8 cellular contexts compared by ENCODE assay signal in genomic region chr16:5034167-5034523, GRCh38. TPM values are rescaled to one million over a fixed set of nuclear protein-coding genes. Genes with fewer than 3 reads are reported as not detected.
DNase-seq lines count a peak whose midpoint lies in the region; ATAC-seq, FAIRE-seq and TF ChIP-seq lines count a peak whose summit lies in the region.

No MANE protein-coding gene starts in this region.

- H3K27ac Mint-ChIP-seq in CD4-positive, alpha-beta memory T cell, result peak overlapping the region; percentile 88 to 96 (median 91)

- DNase-seq in CD4-positive, alpha-beta memory T cell, result no peak
- DNase-seq in PC-3 (no peak), endothelial cell of umbilical vein (ENCODE audit: low read depth, low spot score) (no peak), ovary (no peak), D341Med (ENCODE audit: low spot score) (no peak), NK-92 (lab: John Stamatoyannopoulos, UW; ENCODE audit: unreplicated experiment) (no peak)
- DNase-seq in activated CD4-positive, CD25-positive, alpha-beta regulatory T cell (lab: John Stamatoyannopoulos, UW), result no peak

- TF ChIP-seq POLR2A in endothelial cell of umbilical vein (IDR thresholded peaks at IDR 0.05; ENCODE audit: low read depth, low read length), result no peak
- no peak for TF ChIP-seq POLR2A in ovary (IDR thresholded peaks at IDR 0.05)

- CTCF ChIA-PET in CD4-positive, alpha-beta memory T cell (lab: Charles Lee; ENCODE audit: partially characterized antibody), result interaction anchor here (1.0 to 1.5 kb wide), 2 partner anchors 22 to 42 kb away, joined by 3 to 4 read pairs; no protein-coding TSS in a partner anchor
- CTCF ChIA-PET in PC-3 (lab: Charles Lee) (interaction anchor here (0.7 kb wide), 1 partner anchor 9 kb away, joined by 4 read pairs; no protein-coding TSS in a partner anchor), endothelial cell of umbilical vein (lab: Charles Lee) (interaction anchor here (1.1 to 2.0 kb wide), 3 partner anchors 9 to 50 kb away, joined by 3 to 11 read pairs (median 3); no protein-coding TSS in a partner anchor)

- H3K9me3 Mint-ChIP-seq in CD4-positive, alpha-beta memory T cell, result no peaks in the 10 kb centered on the region

- TF ChIP-seq CTCF in PC-3 (conservative IDR thresholded peaks at IDR 0.05; ENCODE audit: low read depth, low read length) (no peak), endothelial cell of umbilical vein (IDR thresholded peaks at IDR 0.05; ENCODE audit: extremely low read depth in 1 of 2, insufficient read depth in 1 of 2, low read depth in 1 of 2, low read length in 2 of 2) (no peak), ovary (IDR thresholded peaks at IDR 0.05) (no peak)

- H3K4me2 ChIP-seq in PC-3 (ENCODE audit: low read length), result peak overlapping the region; percentile 97
- H3K4me2 ChIP-seq in endothelial cell of umbilical vein (ENCODE audit: insufficient read depth, low read length), result peak overlapping the region; percentile 100

- no peaks in the 10 kb centered on the region for H3K9me3 ChIP-seq in CD4-positive, alpha-beta memory T cell (ENCODE audit: control insufficient read depth in 1 of 2, low read length in 2 of 2)
- no peaks in the 10 kb centered on the region for H3K9me3 ChIP-seq in PC-3 (ENCODE audit: low read length)
- H3K9me3 ChIP-seq in endothelial cell of umbilical vein (replicated peaks; ENCODE audit: control insufficient read depth, insufficient read depth, low read length), result no peaks in the 10 kb centered on the region
- no peaks in the 10 kb centered on the region for H3K9me3 ChIP-seq in ovary

- peak overlapping the region; percentile 95 for H2AFZ ChIP-seq in PC-3 (ENCODE audit: low read length)
- H2AFZ ChIP-seq in endothelial cell of umbilical vein (ENCODE audit: low read depth, low read length), result peak overlapping the region; percentile 99

- intact Hi-C loops in CD4-positive, alpha-beta memory T cell (cut with micrococcal nuclease), result no loop called here
- intact Hi-C loops in PC-3 (cut with micrococcal nuclease), result no loop called here
- intact Hi-C loops in endothelial cell of umbilical vein (cut with micrococcal nuclease), result loop anchor here (5.0 kb wide), 1 partner anchor 77 kb away; the partner anchor contains the start of gene SEC14L5
- intact Hi-C loops in ovary (cut with DNase I), result no loop called here

- ATAC-seq in PC-3 (no peak), HG03469 (IDR thresholded peaks at IDR 0.05; ENCODE audit: unreplicated experiment) (no peak)

- H3K4me1 ChIP-seq in CD4-positive, alpha-beta memory T cell (ENCODE audit: insufficient read depth, low read length), result peaks cover 16% of the 10 kb centered on the region
- H3K4me1 ChIP-seq in PC-3 (ENCODE audit: insufficient read depth, low read length) (peaks cover 7% of the 10 kb centered on the region), endothelial cell of umbilical vein (ENCODE audit: control insufficient read depth, extremely low read depth, insufficient read depth, low read length) (peaks cover 12% of the 10 kb centered on the region), ovary (ENCODE audit: insufficient read depth) (peaks cover 6% of the 10 kb centered on the region)

- no peak for TF ChIP-seq EP300 in ovary (IDR thresholded peaks at IDR 0.05)

- H3K36me3 Mint-ChIP-seq in CD4-positive, alpha-beta memory T cell, result peaks cover 1 to 12% of the 10 kb centered on the region in 2 donors

- dilution Hi-C loops in endothelial cell of umbilical vein (cut with MboI; ENCODE audit: extremely low pct_ligation_motif_present, low sequenced_read_pairs), result no loop called here

- POLR2A ChIA-PET in CD4-positive, alpha-beta memory T cell (lab: Charles Lee; ENCODE audit: partially characterized antibody), result interaction anchor here (0.7 to 2.6 kb wide), 8 partner anchors 10 to 340 kb away, joined by 3 to 22 read pairs (median 4); partner anchors contain the start of genes ALG1, ANKS3, DNAAF8 and EEF2KMT
- POLR2A ChIA-PET in PC-3 (lab: Charles Lee; ENCODE audit: unreplicated experiment) (interaction anchor here (0.6 kb wide), 1 partner anchor 17 kb away, joined by 3 read pairs; no protein-coding TSS in a partner anchor), endothelial cell of umbilical vein (lab: Charles Lee) (interaction anchor here (0.6 to 0.7 kb wide), 4 partner anchors 14 to 1946 kb away, joined by 3 to 5 read pairs (median 4); no protein-coding TSS in a partner anchor)

- H3K4me3 ChIP-seq in CD4-positive, alpha-beta memory T cell (ENCODE audit: low read length in 2 of 2), result peak overlapping the region; percentile 26 to 86
- H3K4me3 ChIP-seq in PC-3 (ENCODE audit: low read length) (peak overlapping the region; percentile 88), endothelial cell of umbilical vein (replicated peaks in 1 of 3; ENCODE audit: insufficient read depth in 1 of 3, low read depth in 1 of 3, low read length in 3 of 3) (peak overlapping the region; percentile 47 to 86 (median 83)), ovary (peak overlapping the region; percentile 90)

- H3K79me2 ChIP-seq in PC-3 (ENCODE audit: low read length) (no peaks in the 10 kb centered on the region), endothelial cell of umbilical vein (ENCODE audit: control insufficient read depth, insufficient read depth, low read length) (no peaks in the 10 kb centered on the region)

- peak overlapping the region; percentile 85 to 93 (median 90) for H3K4me3 Mint-ChIP-seq in CD4-positive, alpha-beta memory T cell

- no peaks in the 10 kb centered on the region for H3K27me3 ChIP-seq in CD4-positive, alpha-beta memory T cell (ENCODE audit: insufficient read depth, low read length)
- H3K27me3 ChIP-seq in PC-3 (ENCODE audit: low read length) (no peaks in the 10 kb centered on the region), endothelial cell of umbilical vein (ENCODE audit: control insufficient read depth in 2 of 2, insufficient read depth in 2 of 2, low read length in 2 of 2) (no peaks in the 10 kb centered on the region), ovary (no peaks in the 10 kb centered on the region)

- peak overlapping the region; percentile 50 for H3K27ac ChIP-seq in CD4-positive, alpha-beta memory T cell (ENCODE audit: low read depth, low read length)
- H3K27ac ChIP-seq in PC-3 (ENCODE audit: low read length) (no peak overlapping the region), endothelial cell of umbilical vein (ENCODE audit: insufficient read depth, low read depth, low read length) (peak overlapping the region; percentile 28), ovary (peak overlapping the region in 1 of 2 donors; percentile 4)

- peaks cover 12 to 32% (median 15%) of the 10 kb centered on the region in 4 donors for H3K4me1 Mint-ChIP-seq in CD4-positive, alpha-beta memory T cell

- H3K9ac ChIP-seq in PC-3 (ENCODE audit: low read length) (peak overlapping the region; percentile 65), endothelial cell of umbilical vein (replicated peaks; ENCODE audit: extremely low read depth, insufficient read depth, low read length) (peak overlapping the region; percentile 72)

- H3K27me3 Mint-ChIP-seq in CD4-positive, alpha-beta memory T cell, result no peaks in the 10 kb centered on the region

- no peak for FAIRE-seq in endothelial cell of umbilical vein (lab: Jason Lieb, UNC)

- H3K9me1 ChIP-seq in endothelial cell of umbilical vein (replicated peaks; ENCODE audit: control insufficient read depth, extremely low read depth, insufficient read depth, low read length), result no peaks in the 10 kb centered on the region

- 8 to 13% (median 12%) methylated on average over 2 of the region's 2 CpGs for WGBS in ovary, 3 donors

- H3F3A ChIP-seq in PC-3 (ENCODE audit: low read length, unreplicated experiment), result no peaks in the 10 kb centered on the region

- H3K9me2 ChIP-seq in PC-3 (replicated peaks; ENCODE audit: low read length), result no peaks in the 10 kb centered on the region

- H4K20me1 ChIP-seq in PC-3 (ENCODE audit: low read length) (no peaks in the 10 kb centered on the region), endothelial cell of umbilical vein (replicated peaks; ENCODE audit: control insufficient read depth, extremely low read depth, insufficient read depth, low read length) (no peaks in the 10 kb centered on the region)

- BruUV-seq in PC-3 (replicated peaks; lab: Mats Ljungman, UMichigan), result TSS peak; percentile 83
- BruUV-seq in endothelial cell of umbilical vein (replicated peaks; lab: Mats Ljungman, UMichigan), result TSS peak; percentile 82

- peaks cover 5% of the 10 kb centered on the region for H3K36me3 ChIP-seq in CD4-positive, alpha-beta memory T cell (ENCODE audit: insufficient read depth, low read length)
- H3K36me3 ChIP-seq in PC-3 (ENCODE audit: low read depth, low read length), result no peaks in the 10 kb centered on the region
- no peaks in the 10 kb centered on the region for H3K36me3 ChIP-seq in endothelial cell of umbilical vein (ENCODE audit: control insufficient read depth in 2 of 2, extremely low read depth in 1 of 2, insufficient read depth in 2 of 2, low read length in 2 of 2)
- H3K36me3 ChIP-seq in ovary, result no peaks in the 10 kb centered on the region

RNA-seq across cellular contexts. Expression of gene NAGPA, which starts 0.4 kb away (rescaled TPM):
- 10 to 100 TPM; 30.7 to 33.2 TPM for total RNA-seq in CD4-positive, alpha-beta memory T cell
- polyA plus RNA-seq in CD4-positive, alpha-beta memory T cell, result 10 to 100 TPM; 32.2 to 36.8 TPM
- total RNA-seq in PC-3 (2014; rRNA removed), result 26.2 and 42.9 TPM in 2 replicates
- 26.3 and 29.9 TPM in 2 replicates for total RNA-seq in endothelial cell of umbilical vein
- 29.6 and 35.2 TPM in 2 replicates for polyA plus RNA-seq in endothelial cell of umbilical vein
- 18.0 and 25.4 TPM in 2 replicates for polyA plus RNA-seq in endothelial cell of umbilical vein (2011; cell fraction: cytosol; rRNA removed)
- 31.5 and 35.7 TPM in 2 replicates for polyA plus RNA-seq in endothelial cell of umbilical vein (2011; cell fraction: nucleus; rRNA removed)
- polyA plus RNA-seq in endothelial cell of umbilical vein (2012), result 17.0 and 23.4 TPM in 2 replicates
- 17.2 and 18.0 TPM in 2 replicates for polyA minus RNA-seq in endothelial cell of umbilical vein
- polyA minus RNA-seq in endothelial cell of umbilical vein (2011; cell fraction: cytosol; rRNA and poly(A)+ RNA removed), result 11.9 TPM
- 12.4 and 13.3 TPM in 2 replicates for polyA minus RNA-seq in endothelial cell of umbilical vein (2011; cell fraction: nucleus; rRNA and poly(A)+ RNA removed)
- 10 to 100 TPM in 2 of 7 donors, 1 to 10 TPM in 5; 4.4 to 14.8 (median 7.1) TPM for total RNA-seq in ovary
- polyA plus RNA-seq in ovary, result 1 to 10 TPM; 2.9 to 7.3 TPM

RNA-seq across cellular contexts. Expression of gene C16orf89, which starts 31.6 kb away (rescaled TPM):
- total RNA-seq in CD4-positive, alpha-beta memory T cell, result not detected
- polyA plus RNA-seq in CD4-positive, alpha-beta memory T cell, result not detected
- not detected in 2 replicates for total RNA-seq in PC-3 (2014; rRNA removed)
- not detected in 2 replicates for total RNA-seq in endothelial cell of umbilical vein
- not detected in 2 replicates for polyA plus RNA-seq in endothelial cell of umbilical vein
- not detected in 2 replicates for polyA plus RNA-seq in endothelial cell of umbilical vein (2011; cell fraction: cytosol; rRNA removed)
- polyA plus RNA-seq in endothelial cell of umbilical vein (2011; cell fraction: nucleus; rRNA removed), result not detected in 2 replicates
- not detected in 2 replicates for polyA plus RNA-seq in endothelial cell of umbilical vein (2012)
- not detected in 2 replicates for polyA minus RNA-seq in endothelial cell of umbilical vein
- not detected for polyA minus RNA-seq in endothelial cell of umbilical vein (2011; cell fraction: cytosol; rRNA and poly(A)+ RNA removed)
- not detected in 2 replicates for polyA minus RNA-seq in endothelial cell of umbilical vein (2011; cell fraction: nucleus; rRNA and poly(A)+ RNA removed)
- 1 to 10 TPM in 5 of 7 donors, under 1 TPM in 1, not detected in 1; 0.37 to 7.1 (median 3.2) TPM for total RNA-seq in ovary
- polyA plus RNA-seq in ovary, result 10 to 100 TPM in 1 of 2 donors, under 1 TPM in 1; 0.57 to 17.5 TPM

RNA-seq across cellular contexts. Expression of gene ALG1, which starts 37.5 kb away (rescaled TPM):
- 10 to 100 TPM; 23.5 to 28.1 TPM for total RNA-seq in CD4-positive, alpha-beta memory T cell
- polyA plus RNA-seq in CD4-positive, alpha-beta memory T cell, result 10 to 100 TPM; 27.3 to 34.0 TPM
- 22.9 and 29.7 TPM in 2 replicates for total RNA-seq in PC-3 (2014; rRNA removed)
- 33.7 and 37.1 TPM in 2 replicates for total RNA-seq in endothelial cell of umbilical vein
- 43.7 and 46.0 TPM in 2 replicates for polyA plus RNA-seq in endothelial cell of umbilical vein
- polyA plus RNA-seq in endothelial cell of umbilical vein (2011; cell fraction: cytosol; rRNA removed), result 32.5 and 36.3 TPM in 2 replicates
- polyA plus RNA-seq in endothelial cell of umbilical vein (2011; cell fraction: nucleus; rRNA removed), result 23.9 and 25.9 TPM in 2 replicates
- 24.7 and 30.4 TPM in 2 replicates for polyA plus RNA-seq in endothelial cell of umbilical vein (2012)
- 50.6 and 55.8 TPM in 2 replicates for polyA minus RNA-seq in endothelial cell of umbilical vein
- polyA minus RNA-seq in endothelial cell of umbilical vein (2011; cell fraction: cytosol; rRNA and poly(A)+ RNA removed), result 34.8 TPM
- polyA minus RNA-seq in endothelial cell of umbilical vein (2011; cell fraction: nucleus; rRNA and poly(A)+ RNA removed), result 14.8 and 17.8 TPM in 2 replicates
- 10 to 100 TPM in 6 of 7 donors, 1 to 10 TPM in 1; 9.1 to 21.3 (median 15.5) TPM for total RNA-seq in ovary
- 10 to 100 TPM; 13.7 to 19.3 TPM for polyA plus RNA-seq in ovary
